Comparison of ENCODE assay signal across 8 cellular contexts in genomic region chr19:18109731-18110671, GRCh38. TPM values are rescaled to one million over a fixed set of nuclear protein-coding genes. Genes with fewer than 3 reads are reported as not detected.
A peak's percentile ranks its signal among the peaks of the same experiment; 100 is the strongest.
DNase-seq lines count a peak whose midpoint lies in the region; ATAC-seq and TF ChIP-seq lines count a peak whose summit lies in the region.

No MANE protein-coding gene starts in this region.

- no peaks in the 10 kb centered on the region for H3K36me3 Mint-ChIP-seq in activated T-cell treated with anti-CD3 and anti-CD28 coated beads, Interleukin-2, amount 50 U/mL, for 4 hours (ENCODE audit: insufficient read depth)

- H2BK120ac ChIP-seq in neuronal stem cell (ENCODE audit: low read depth, low read length), result peak overlapping the region; percentile 87

- TF ChIP-seq CTCF in KMS-11 (conservative IDR thresholded peaks at IDR 0.05; ENCODE audit: low read depth, low read length) (no peak), foreskin keratinocyte (conservative IDR thresholded peaks at IDR 0.05) (no peak)

- H2BK15ac ChIP-seq in neuronal stem cell (ENCODE audit: low read length), result peak overlapping the region; percentile 89

- H3K4me3 Mint-ChIP-seq in activated T-cell treated with anti-CD3 and anti-CD28 coated beads, Interleukin-2, amount 50 U/mL, for 4 hours, result peak overlapping the region; percentile 76

- H2BK12ac ChIP-seq in neuronal stem cell (ENCODE audit: low read length), result peak overlapping the region; percentile 41

- H3K18ac ChIP-seq in neuronal stem cell (ENCODE audit: low read length), result peak overlapping the region; percentile 96

- no peaks in the 10 kb centered on the region for H3K27me3 Mint-ChIP-seq in activated T-cell treated with anti-CD3 and anti-CD28 coated beads, Interleukin-2, amount 50 U/mL, for 4 hours (ENCODE audit: low read depth)

- H3K36me3 ChIP-seq in KMS-11 (ENCODE audit: insufficient read depth) (no peaks in the 10 kb centered on the region), neuronal stem cell (replicated peaks in 1 of 2; ENCODE audit: control insufficient read depth in 2 of 2, insufficient read depth in 2 of 2, low read length in 2 of 2) (no peaks in the 10 kb centered on the region)

- H2BK5ac ChIP-seq in neuronal stem cell (ENCODE audit: low read length), result peak overlapping the region; percentile 82

- peak overlapping the region; percentile 98 for H3K14ac ChIP-seq in neuronal stem cell (ENCODE audit: low read length)

- H4K20me1 ChIP-seq in KMS-11 (ENCODE audit: insufficient read depth), result no peaks in the 10 kb centered on the region

- peak; percentile 43 for DNase-seq in ELR (ENCODE audit: low read depth)
- DNase-seq in activated T-cell treated with anti-CD3 and anti-CD28 coated beads, Interleukin-2, amount 50 U/mL, for 4 hours, result peak; percentile 49
- no peak for DNase-seq in foreskin keratinocyte
- DNase-seq in neuronal stem cell (ENCODE audit: low spot score), result no peak
- no peak for DNase-seq in DMS114 treated with DMSO at 0.1 percent for 48 hours (lab: John Stamatoyannopoulos, UW; ENCODE audit: unreplicated experiment)
- DNase-seq in cerebellar nuclear complex (lab: John Stamatoyannopoulos, UW), result no peak
- DNase-seq in NCI-H446 (lab: John Stamatoyannopoulos, UW), result no peak

- no peaks in the 10 kb centered on the region for H3K9me3 Mint-ChIP-seq in activated T-cell treated with anti-CD3 and anti-CD28 coated beads, Interleukin-2, amount 50 U/mL, for 4 hours

- H3K4me2 ChIP-seq in KMS-11 (peak overlapping the region; percentile 89), neuronal stem cell (ENCODE audit: insufficient read depth, low read length, poor library complexity, severe bottlenecking) (peak overlapping the region; percentile 96)

- H3K4me1 Mint-ChIP-seq in activated T-cell treated with anti-CD3 and anti-CD28 coated beads, Interleukin-2, amount 50 U/mL, for 4 hours (ENCODE audit: low read depth), result peaks cover 18% of the 10 kb centered on the region

- H2AFZ ChIP-seq in KMS-11 (ENCODE audit: low read depth) (peak overlapping the region; percentile 92), neuronal stem cell (ENCODE audit: low read length) (peak overlapping the region; percentile 98)

- no peaks in the 10 kb centered on the region for H3K79me2 ChIP-seq in KMS-11 (ENCODE audit: insufficient read depth, low read depth)

- no peak overlapping the region for H3K4me3 ChIP-seq in KMS-11 (IDR thresholded peaks at IDR 0.05; ENCODE audit: insufficient read depth, low read depth, low read length)
- peak overlapping the region; percentile 61 to 82 for H3K4me3 ChIP-seq in neuronal stem cell (ENCODE audit: low read length in 2 of 2)

- H3K4me1 ChIP-seq in KMS-11 (ENCODE audit: low read depth, poor library complexity, severe bottlenecking) (peaks cover 35% of the 10 kb centered on the region), foreskin keratinocyte (no peaks in the 10 kb centered on the region), neuronal stem cell (ENCODE audit: control insufficient read depth in 2 of 2, insufficient read depth in 1 of 2, low read depth in 1 of 2, low read length in 2 of 2) (peaks cover 5 to 10% of the 10 kb centered on the region in 2 donors)

- H3K4ac ChIP-seq in neuronal stem cell (ENCODE audit: low read length), result no peak overlapping the region

- H3K23ac ChIP-seq in neuronal stem cell (ENCODE audit: low read depth, low read length, poor library complexity), result peak overlapping the region; percentile 91

- H3K9ac ChIP-seq in KMS-11 (peak overlapping the region; percentile 44), neuronal stem cell (ENCODE audit: low read depth, low read length, poor library complexity) (peak overlapping the region; percentile 88)

- no peak overlapping the region for H4K8ac ChIP-seq in neuronal stem cell (ENCODE audit: low read depth, low read length)

- H4K91ac ChIP-seq in neuronal stem cell (ENCODE audit: low read depth, low read length, poor library complexity), result peak overlapping the region; percentile 64

- H3K27me3 ChIP-seq in KMS-11 (ENCODE audit: insufficient read depth, low read depth) (no peaks in the 10 kb centered on the region; the same call in 1 of the 2 replicates), foreskin keratinocyte (peaks cover 20% of the 10 kb centered on the region), neuronal stem cell (ENCODE audit: control insufficient read depth in 3 of 3, insufficient read depth in 3 of 3, low read depth in 1 of 3, low read length in 3 of 3) (peaks cover 0 to 24% (median 15%) of the 10 kb centered on the region in 3 experiments)

- peak overlapping the region; percentile 68 for H2AK5ac ChIP-seq in neuronal stem cell (ENCODE audit: low read depth, low read length)

- WGBS in neuronal stem cell (ENCODE audit: extremely low coverage in 2 of 2, insufficient read length in 2 of 2, insufficient replicate concordance in 1 of 2), 2 donors, result no CpG with 5 or more reads among the region's 97 CpGs

- no peaks in the 10 kb centered on the region for H3K79me1 ChIP-seq in neuronal stem cell (ENCODE audit: low read depth, low read length)

- peak; percentile 89 to 91 for ATAC-seq in activated T-cell treated with anti-CD3 and anti-CD28 coated beads, Interleukin-2, amount 50 U/mL, for 4 hours
- peak; percentile 47 for ATAC-seq in foreskin keratinocyte

- H3K27ac ChIP-seq in KMS-11 (no peak overlapping the region), foreskin keratinocyte (no peak overlapping the region), neuronal stem cell (replicated peaks; ENCODE audit: low read length) (no peak overlapping the region)

- no peaks in the 10 kb centered on the region for H3K9me3 ChIP-seq in neuronal stem cell (replicated peaks in 1 of 2; ENCODE audit: control insufficient read depth in 2 of 2, insufficient read depth in 1 of 2, low read depth in 1 of 2, low read length in 2 of 2)

RNA-seq across cellular contexts. Expression of gene MAST3, which starts 12.4 kb away (rescaled TPM):
- 10 to 100 TPM; 10.4 to 11.1 (median 10.7) TPM for total RNA-seq in activated T-cell treated with anti-CD3 and anti-CD28 coated beads, Interleukin-2, amount 50 U/mL, for 4 hours
- 2.3 and 2.5 TPM in 2 replicates for total RNA-seq in foreskin keratinocyte
- polyA plus RNA-seq in foreskin keratinocyte, result 1.2 and 1.3 TPM in 2 replicates
- polyA plus RNA-seq in neuronal stem cell (2013, experiment 1 of 2), result 3.8 TPM
- 4.1 TPM for polyA plus RNA-seq in neuronal stem cell (2013, experiment 2 of 2)

RNA-seq across cellular contexts. Expression of gene IL12RB1, which starts 23.3 kb away (rescaled TPM):
- total RNA-seq in activated T-cell treated with anti-CD3 and anti-CD28 coated beads, Interleukin-2, amount 50 U/mL, for 4 hours, result 10 to 100 TPM; 10.4 to 16.1 (median 14.8) TPM
- 0.07 and 0.14 TPM in 2 replicates for total RNA-seq in foreskin keratinocyte
- polyA plus RNA-seq in foreskin keratinocyte, result 0.04 and 0.09 TPM in 2 replicates
- polyA plus RNA-seq in neuronal stem cell (2013, experiment 1 of 2), result not detected
- not detected for polyA plus RNA-seq in neuronal stem cell (2013, experiment 2 of 2)

RNA-seq across cellular contexts. Expression of gene PIK3R2, which starts 43.0 kb away (rescaled TPM):
- total RNA-seq in activated T-cell treated with anti-CD3 and anti-CD28 coated beads, Interleukin-2, amount 50 U/mL, for 4 hours, result 10 to 100 TPM; 16.5 to 21.4 (median 19.6) TPM
- 24.2 and 26.0 TPM in 2 replicates for total RNA-seq in foreskin keratinocyte
- polyA plus RNA-seq in foreskin keratinocyte, result 23.7 and 24.1 TPM in 2 replicates
- polyA plus RNA-seq in neuronal stem cell (2013, experiment 1 of 2), result 52.3 TPM
- polyA plus RNA-seq in neuronal stem cell (2013, experiment 2 of 2), result 51.8 TPM

Comparison
In these comparisons a context has a peak if more than half of its experiments do, and no peak if none do; other contexts are left out.
1. DNase-seq: peak in ELR (single experiment) and activated T-cell treated with anti-CD3 and anti-CD28 coated beads, Interleukin-2, amount 50 U/mL, for 4 hours (single experiment); none in foreskin keratinocyte (0 of 2), neuronal stem cell (single experiment), DMS114 treated with DMSO at 0.1 percent for 48 hours (single experiment), cerebellar nuclear complex (0 of 2) and NCI-H446 (0 of 2).
2. RNA of gene IL12RB1, which starts 23.3 kb away (total RNA-seq): 10.4 to 16.1 TPM in activated T-cell treated with anti-CD3 and anti-CD28 coated beads, Interleukin-2, amount 50 U/mL, for 4 hours; 0.07 to 0.14 TPM in foreskin keratinocyte; every median in the first group is over 10 times any median in the second.